ENCODE assay signal across 1 cellular context in genomic region chr5:179678238-179679013, GRCh38.
TF ChIP-seq lines count a peak whose summit lies in the region.

No MANE protein-coding gene starts in this region.

TF ChIP-seq in SK-N-SH, 30 proteins besides CTCF, POLR2A, EP300 and RAD21 (continued from another document):
- TF ChIP-seq FOSL2 (IDR thresholded peaks at IDR 0.05; ENCODE audit: borderline replicate concordance, low read depth) (no peak), SIN3A (IDR thresholded peaks at IDR 0.05; ENCODE audit: borderline replicate concordance, low read depth, low read length) (peak; percentile 58; the same call in 1 of the 2 replicates), REST (IDR thresholded peaks at IDR 0.05; ENCODE audit: low read depth, low read length) (no peak), TAF1 (IDR thresholded peaks at IDR 0.05; ENCODE audit: borderline replicate concordance, low read depth, low read length) (peak; percentile 64), YY1 (IDR thresholded peaks at IDR 0.05; ENCODE audit: low read depth) (no peak), GATA2 (CRISPR knock-in tag; IDR thresholded peaks at IDR 0.05) (no peak; the same call in 1 of the 2 replicates), PBX3 (IDR thresholded peaks at IDR 0.05) (no peak), RFX5 (IDR thresholded peaks at IDR 0.05; ENCODE audit: low read length) (no peak), RCOR1 (IDR thresholded peaks at IDR 0.05; ENCODE audit: low read length) (no peak), GABPA (IDR thresholded peaks at IDR 0.05; ENCODE audit: low read depth) (no peak), SMC3 (IDR thresholded peaks at IDR 0.05; ENCODE audit: low read depth, low read length) (0 out of 2 replicates have a peak, but pooled peaks have one; percentile 18), ELF1 (IDR thresholded peaks at IDR 0.05) (no peak), CHD2 (IDR thresholded peaks at IDR 0.05; ENCODE audit: low read length, partially characterized antibody) (no peak), NRF1 (IDR thresholded peaks at IDR 0.05; ENCODE audit: low read depth, low read length) (peak; percentile 98), TEAD4 (IDR thresholded peaks at IDR 0.05; ENCODE audit: borderline replicate concordance, insufficient read depth) (no peak), MEF2A (IDR thresholded peaks at IDR 0.05; ENCODE audit: borderline replicate concordance, low read depth) (no peak)
- TF ChIP-seq, protein P1, sequence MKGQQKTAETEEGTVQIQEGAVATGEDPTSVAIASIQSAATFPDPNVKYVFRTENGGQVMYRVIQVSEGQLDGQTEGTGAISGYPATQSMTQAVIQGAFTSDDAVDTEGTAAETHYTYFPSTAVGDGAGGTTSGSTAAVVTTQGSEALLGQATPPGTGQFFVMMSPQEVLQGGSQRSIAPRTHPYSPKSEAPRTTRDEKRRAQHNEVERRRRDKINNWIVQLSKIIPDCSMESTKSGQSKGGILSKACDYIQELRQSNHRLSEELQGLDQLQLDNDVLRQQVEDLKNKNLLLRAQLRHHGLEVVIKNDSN (IDR thresholded peaks at IDR 0.05; ENCODE audit: borderline replicate concordance, low read depth) = no peak
- TF ChIP-seq, protein P2, sequence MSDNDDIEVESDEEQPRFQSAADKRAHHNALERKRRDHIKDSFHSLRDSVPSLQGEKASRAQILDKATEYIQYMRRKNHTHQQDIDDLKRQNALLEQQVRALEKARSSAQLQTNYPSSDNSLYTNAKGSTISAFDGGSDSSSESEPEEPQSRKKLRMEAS (IDR thresholded peaks at IDR 0.05; ENCODE audit: low read depth) = peak; percentile 95
- TF ChIP-seq, protein P3, sequence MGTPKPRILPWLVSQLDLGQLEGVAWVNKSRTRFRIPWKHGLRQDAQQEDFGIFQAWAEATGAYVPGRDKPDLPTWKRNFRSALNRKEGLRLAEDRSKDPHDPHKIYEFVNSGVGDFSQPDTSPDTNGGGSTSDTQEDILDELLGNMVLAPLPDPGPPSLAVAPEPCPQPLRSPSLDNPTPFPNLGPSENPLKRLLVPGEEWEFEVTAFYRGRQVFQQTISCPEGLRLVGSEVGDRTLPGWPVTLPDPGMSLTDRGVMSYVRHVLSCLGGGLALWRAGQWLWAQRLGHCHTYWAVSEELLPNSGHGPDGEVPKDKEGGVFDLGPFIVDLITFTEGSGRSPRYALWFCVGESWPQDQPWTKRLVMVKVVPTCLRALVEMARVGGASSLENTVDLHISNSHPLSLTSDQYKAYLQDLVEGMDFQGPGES (IDR thresholded peaks at IDR 0.05; ENCODE audit: low read depth, low read length) = no peak
